ENCODE assay signal across 8 cellular contexts in the genomic region with DNA sequence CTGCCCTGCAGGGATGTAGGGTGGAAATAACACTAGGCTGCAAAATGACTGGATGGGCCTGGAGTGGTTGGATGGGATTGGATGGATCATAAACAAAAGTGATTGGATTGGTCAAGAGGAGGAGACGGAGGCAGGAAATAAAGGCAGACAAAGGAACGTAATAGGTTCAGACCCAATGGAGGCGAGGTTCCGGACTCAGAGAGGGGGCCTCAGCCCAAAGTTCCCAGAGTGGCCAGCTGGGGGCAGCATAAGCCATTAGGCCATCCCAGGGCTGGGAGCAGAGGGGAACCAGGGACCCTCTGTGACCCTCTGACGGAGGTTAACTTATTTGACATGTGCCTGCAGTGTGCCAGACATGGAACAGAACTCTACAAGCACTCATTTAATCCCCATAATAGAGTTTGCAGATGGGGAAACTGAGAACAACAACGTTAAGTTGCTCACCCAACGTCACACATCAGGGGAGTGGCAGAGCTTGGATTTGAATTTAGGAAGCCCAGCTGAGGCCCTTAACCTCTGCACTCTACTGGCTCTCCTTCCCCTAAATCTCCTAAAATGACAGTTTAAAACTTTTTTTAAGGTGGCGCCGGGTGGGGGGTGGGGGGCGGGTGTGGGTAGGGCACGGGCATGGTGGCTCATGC. TPM values are rescaled to one million over a fixed set of nuclear protein-coding genes. Genes with fewer than 3 reads are reported as not detected.
A peak's percentile ranks its signal among the peaks of the same experiment; 100 is the strongest.
DNase-seq lines count a peak whose midpoint lies in the region; ATAC-seq and TF ChIP-seq lines count a peak whose summit lies in the region.

No MANE protein-coding gene starts in this region.

- H3K27ac ChIP-seq in 22Rv1 = no peak overlapping the region
- no peak overlapping the region for H3K27ac ChIP-seq in mammary epithelial cell (ENCODE audit: insufficient read depth, low read depth, low read length)

- no peaks in the 10 kb centered on the region for H3K36me3 ChIP-seq in mammary epithelial cell (ENCODE audit: insufficient read depth, low read length)

- no TSS peak for BruUV-seq in mammary epithelial cell (replicated peaks; lab: Mats Ljungman, UMichigan)

- dilution Hi-C loops in mammary epithelial cell (cut with HindIII; ENCODE audit: low sequenced_read_pairs) = no loop called here

- H3K4me1 Mint-ChIP-seq in WTC11 = peaks cover 4% of the 10 kb centered on the region; the same call in 1 of the 2 replicates

- H3K4me1 ChIP-seq in mammary epithelial cell (ENCODE audit: insufficient read depth, low read length) = no peaks in the 10 kb centered on the region

- H3K9ac ChIP-seq in mammary epithelial cell (ENCODE audit: insufficient read depth, low read length) = no peak overlapping the region

- no peak overlapping the region for H3K27ac Mint-ChIP-seq in WTC11

- H2AFZ ChIP-seq in mammary epithelial cell (ENCODE audit: low read depth, low read length) = no peak overlapping the region

- H3K36me3 Mint-ChIP-seq in WTC11 = no peaks in the 10 kb centered on the region

- H3K27me3 Mint-ChIP-seq in WTC11 (ENCODE audit: low read depth) = peaks cover 30% of the 10 kb centered on the region

- H3K79me2 ChIP-seq in mammary epithelial cell (ENCODE audit: insufficient read depth, low read length) = no peaks in the 10 kb centered on the region

- DNase-seq in HCEC 1CT = peak; percentile 41
- DNase-seq in WTC11 (ENCODE audit: low spot score) = peak; percentile 89
- peak; percentile 32 for DNase-seq in mammary epithelial cell
- DNase-seq in left lobe of liver (ENCODE audit: low spot score) = no peak
- peak; percentile 52 for DNase-seq in stimulated activated CD8-positive, alpha-beta memory T cell treated with anti-CD3 and anti-CD28 coated beads, Interleukin-12 subunit alpha, Interleukin-12 subunit beta, amount 100 ng/mL, for 24 hours (ENCODE audit: extremely low read depth)
- DNase-seq in DMS153 (lab: John Stamatoyannopoulos, UW) = no peak

- no peaks in the 10 kb centered on the region; the same call in 1 of the 2 replicates for H3K9me3 Mint-ChIP-seq in WTC11

- no peak overlapping the region for H3K4me2 ChIP-seq in mammary epithelial cell (ENCODE audit: insufficient read depth, low read depth, low read length)

- CTCF ChIA-PET in WTC11 (lab: Charles Lee) (interaction anchor here (0.5 to 2.6 kb wide), 26 partner anchors 11 to 250 kb away, joined by 3 to 26 read pairs (median 4); a partner anchor contains a TSS), mammary epithelial cell (lab: Charles Lee; ENCODE audit: low non-redundant PET) (interaction anchor here (0.6 kb wide), 1 partner anchor 130 kb away, joined by 3 read pairs; no protein-coding TSS in a partner anchor)

- H3K27me3 ChIP-seq in mammary epithelial cell (ENCODE audit: insufficient read depth, low read length) = no peaks in the 10 kb centered on the region

- no peaks in the 10 kb centered on the region for H3K9me3 ChIP-seq in mammary epithelial cell (replicated peaks; ENCODE audit: insufficient read depth, low read length)

- H3K4me3 Mint-ChIP-seq in WTC11 = no peak overlapping the region

- WGBS in mammary epithelial cell (ENCODE audit: low coverage, missing lambda C conversion rate) = 27% methylated on average over 7 of the region's 11 CpGs

- H4K20me1 ChIP-seq in mammary epithelial cell (ENCODE audit: insufficient read depth, low read length) = no peaks in the 10 kb centered on the region

- intact Hi-C loops in mammary epithelial cell (cut with micrococcal nuclease) = loop anchor here (1.0 to 2.0 kb wide), 3 partner anchors 62 to 151 kb away; no protein-coding TSS in a partner anchor

- POLR2A ChIA-PET in WTC11 (lab: Charles Lee) = no interaction called here

- TF ChIP-seq CTCF in 22Rv1 (IDR thresholded peaks at IDR 0.05) (peak; percentile 81), WTC11 (IDR thresholded peaks at IDR 0.05) (peak; percentile 83), mammary epithelial cell (conservative IDR thresholded peaks at IDR 0.05 in 1 of 2, IDR thresholded peaks at IDR 0.05 in 1 of 2; ENCODE audit: extremely low read depth in 1 of 2, insufficient read depth in 1 of 2, low read depth in 1 of 2, low read length in 2 of 2) (peak; percentile 59 to 83)

- no peak overlapping the region for H3K4me3 ChIP-seq in mammary epithelial cell (replicated peaks in 1 of 3; ENCODE audit: insufficient read depth in 1 of 3, low read depth in 2 of 3, low read length in 3 of 3)

- in situ Hi-C loops in mammary epithelial cell (cut with MboI; ENCODE audit: low sequenced_read_pairs in 2 of 2) = loop anchor here in 1 of 2 donors (10.0 kb wide), 1 partner anchor 61 kb away; no protein-coding TSS in a partner anchor

- peak; percentile 83 for ATAC-seq in WTC11
- ATAC-seq in left lobe of liver = peak; percentile 79
- ATAC-seq in GM19035 (IDR thresholded peaks at IDR 0.05; ENCODE audit: unreplicated experiment) = no peak

TF ChIP-seq in WTC11, 78 proteins besides CTCF, POLR2A, EP300 and RAD21:
- TF ChIP-seq ZNF423 (CRISPR knock-in tag; IDR thresholded peaks at IDR 0.05) (no peak), RORB (CRISPR knock-in tag; IDR thresholded peaks at IDR 0.05) (no peak), NFYB (CRISPR knock-in tag; conservative IDR thresholded peaks at IDR 0.05; ENCODE audit: low read depth) (0 out of 2 replicates have a peak, but pooled peaks have one; percentile 21)
- TF ChIP-seq, protein P1, sequence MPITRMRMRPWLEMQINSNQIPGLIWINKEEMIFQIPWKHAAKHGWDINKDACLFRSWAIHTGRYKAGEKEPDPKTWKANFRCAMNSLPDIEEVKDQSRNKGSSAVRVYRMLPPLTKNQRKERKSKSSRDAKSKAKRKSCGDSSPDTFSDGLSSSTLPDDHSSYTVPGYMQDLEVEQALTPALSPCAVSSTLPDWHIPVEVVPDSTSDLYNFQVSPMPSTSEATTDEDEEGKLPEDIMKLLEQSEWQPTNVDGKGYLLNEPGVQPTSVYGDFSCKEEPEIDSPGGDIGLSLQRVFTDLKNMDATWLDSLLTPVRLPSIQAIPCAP (CRISPR knock-in tag; IDR thresholded peaks at IDR 0.05) = no peak

RNA-seq across cellular contexts. Expression of a gene that starts 15.3 kb away (rescaled TPM):
- 115 to 124 TPM (median 120 TPM) in 3 replicates for total RNA-seq in WTC11 (2021)
- total RNA-seq in mammary epithelial cell = 10 to 100 TPM; 15.3 to 50.5 TPM
- polyA plus RNA-seq in mammary epithelial cell = 14.0 TPM
- polyA minus RNA-seq in mammary epithelial cell = 106 TPM
- total RNA-seq in left lobe of liver = 14.3 TPM

RNA-seq across cellular contexts. Expression of a gene that starts 15.8 kb away (rescaled TPM):
- 40.7 to 42.9 TPM (median 41.1 TPM) in 3 replicates for total RNA-seq in WTC11 (2021)
- under 1 TPM in 1 of 2 donors, not detected in 1; 0.73 TPM for total RNA-seq in mammary epithelial cell
- polyA plus RNA-seq in mammary epithelial cell = 0.05 TPM
- 0.57 TPM for polyA minus RNA-seq in mammary epithelial cell
- total RNA-seq in left lobe of liver = 0.13 TPM

RNA-seq across cellular contexts. Expression of a gene that starts 47.3 kb away (rescaled TPM):
- total RNA-seq in WTC11 (2021) (22.8 to 26.8 TPM (median 25.1 TPM) in 3 replicates), mammary epithelial cell (1 to 10 TPM; 1.7 to 2.8 TPM), left lobe of liver (1.7 TPM)
- polyA plus RNA-seq in mammary epithelial cell = 0.22 TPM
- polyA minus RNA-seq in mammary epithelial cell = 4.6 TPM

Comparison
In these comparisons a context has a peak if more than half of its experiments do, and no peak if none do; other contexts are left out.
1. DNase-seq: peak in HCEC 1CT (single experiment), WTC11 (single experiment), mammary epithelial cell (single experiment) and stimulated activated CD8-positive, alpha-beta memory T cell treated with anti-CD3 and anti-CD28 coated beads, Interleukin-12 subunit alpha, Interleukin-12 subunit beta, amount 100 ng/mL, for 24 hours (single experiment); none in left lobe of liver (single experiment) and DMS153 (single experiment).
2. RNA of a gene that starts 15.8 kb away (total RNA-seq): 40.7 to 42.9 TPM in WTC11; 0.73 TPM in mammary epithelial cell and 0.13 TPM in left lobe of liver (single experiment); every median in the first group is over 10 times any median in the second.
3. Peak in every context shown above with its lines, with median percentiles within 50 percentile points of each other: CTCF ChIP-seq.